ENCODE assay signal across 28 cellular contexts in genomic region chr11:117016747-117017146, GRCh38.
"Had no signal": no experiment of that assay in that cellular context is flagged by ENCODE, and none has a peak within 500 bp of the region (broad histone marks: within the 10 kb centered on the region; RNA-seq: fewer than 3 reads in every experiment).

No MANE protein-coding gene starts in this region.

- H3K9ac ChIP-seq: neural progenitor cell, parathyroid adenoma had no signal

- DNase-seq: hypothalamus; immature natural killer cell; kidney; left colon; left lung; lower lobe of right lung; mammary epithelial cell; mesenchymal stem cell; naive B cell; natural killer cell; nephron progenitor cell; occipital lobe; psoas muscle; stimulated activated CD4-positive, alpha-beta T cell treated with anti-CD3 and anti-CD28 coated beads, Interleukin-12 subunit alpha, Interleukin-12 subunit beta, amount 100 ng/mL, for 4 hours; stimulated activated CD4-positive, alpha-beta T cell treated with anti-CD3 and anti-CD28 coated beads, Interleukin-15, amount 100 ng/mL, for 24 hours; stimulated activated CD4-positive, alpha-beta T cell treated with anti-CD3 and anti-CD28 coated beads, Interleukin-2, amount 100 ng/mL, for 24 hours; stimulated activated CD4-positive, alpha-beta T cell treated with anti-CD3 and anti-CD28 coated beads, Interleukin-4, amount 100 ng/mL, for 1 hour; stimulated activated naive CD4-positive, alpha-beta T cell treated with Interleukin-2 at 50 U/mL for 16 hours; stimulated activated naive CD8-positive, alpha-beta T cell treated with anti-CD3 and anti-CD28 coated beads, Interleukin-15, amount 100 ng/mL, for 72 hours; substantia nigra had no signal

- H3K27me3 ChIP-seq: left lung, neural progenitor cell, neutrophil, tibial nerve, vagina had no signal

- H2AFZ ChIP-seq: neural progenitor cell, parathyroid adenoma had no signal

- H3K27ac ChIP-seq: left lung, lower lobe of right lung, neural progenitor cell, neutrophil, parathyroid adenoma, psoas muscle, skin epidermis, tibial nerve, vagina had no signal

- H3K36me3 ChIP-seq: left lung, lower lobe of right lung, neutrophil, tibial nerve, vagina had no signal

- H3K4me2 ChIP-seq: neural progenitor cell had no signal

- ATAC-seq: left colon; left lung; lower lobe of right lung; natural killer cell; psoas muscle; sciatic nerve; stimulated activated naive CD8-positive, alpha-beta T cell treated with anti-CD3 and anti-CD28 coated beads, Interleukin-15, amount 100 ng/mL, for 72 hours had no signal

- FAIRE-seq: islet of Langerhans, kidney had no signal

- H3K9me3 ChIP-seq: left lung, lower lobe of right lung, neutrophil, psoas muscle, vagina had no signal

- H3K4me3 ChIP-seq: left lung, lower lobe of right lung, neural progenitor cell, psoas muscle, skin epidermis, tibial nerve, vagina had no signal
